ENCODE assay signal across 9 cellular contexts in genomic region chr17:4796550-4796915, GRCh38. TPM values are rescaled to one million over a fixed set of nuclear protein-coding genes. Genes with fewer than 3 reads are reported as not detected.
DNase-seq lines count a peak whose midpoint lies in the region; ATAC-seq and TF ChIP-seq lines count a peak whose summit lies in the region.
"Had no signal": no experiment of that assay in that cellular context is flagged by ENCODE, and none has a peak within 500 bp of the region (broad histone marks: within the 10 kb centered on the region; RNA-seq: fewer than 3 reads in every experiment).

No MANE protein-coding gene starts in this region.

- H3K27ac ChIP-seq in ascending aorta = peak overlapping the region; percentile 67 to 83
- peak overlapping the region; percentile 65 for H3K27ac ChIP-seq in iPS-20b (ENCODE audit: low read length)

- H3K9me3 ChIP-seq in ascending aorta = no peaks in the 10 kb centered on the region
- no peaks in the 10 kb centered on the region for H3K9me3 ChIP-seq in iPS-20b (ENCODE audit: insufficient read depth, low read depth, low read length)

- H3K4me3 ChIP-seq in ascending aorta (peak overlapping the region; percentile 69 to 86), iPS-20b (ENCODE audit: low read length) (peak overlapping the region; percentile 98)

- H3K27me3 ChIP-seq in ascending aorta (no peaks in the 10 kb centered on the region), iPS-20b (ENCODE audit: insufficient read depth, low read length) (peaks cover 12% of the 10 kb centered on the region; the same call in 1 of the 2 replicates)

- no peak for ATAC-seq in GM21737 (IDR thresholded peaks at IDR 0.05; ENCODE audit: unreplicated experiment)
- ATAC-seq in HG02840 (IDR thresholded peaks at IDR 0.05; ENCODE audit: low FRiP score, unreplicated experiment) = no peak

- peaks cover 13 to 22% of the 10 kb centered on the region in 2 donors for H3K36me3 ChIP-seq in ascending aorta
- peaks cover 20% of the 10 kb centered on the region for H3K36me3 ChIP-seq in iPS-20b (ENCODE audit: insufficient read depth, low read depth, low read length)

- intact Hi-C loops in ascending aorta (cut with DNase I) = loop anchor here (2.0 kb wide), 1 partner anchor 66 kb away; the partner anchor contains the start of gene MED11

- H3K9ac ChIP-seq in iPS-20b (ENCODE audit: low read depth, low read length) = peak overlapping the region; percentile 97

- H3K4me1 ChIP-seq in ascending aorta (peaks cover 0 to 9% of the 10 kb centered on the region in 2 donors), iPS-20b (ENCODE audit: insufficient read depth, low read length) (no peaks in the 10 kb centered on the region)

- DNase-seq in NCI-H2196 (lab: John Stamatoyannopoulos, UW; ENCODE audit: unreplicated experiment) = peak; percentile 6
- DNase-seq in NCI-H2196 treated with DMSO at 0.1 percent for 48 hours (lab: John Stamatoyannopoulos, UW; ENCODE audit: unreplicated experiment) = no peak
- DNase-seq in NCI-H510A (lab: John Stamatoyannopoulos, UW) = peak; percentile 29
- no peak for DNase-seq in ascending aorta (ENCODE audit: low spot score in 2 of 2)
- peak; percentile 37 for DNase-seq in stimulated activated CD4-positive, alpha-beta T cell treated with anti-CD3 and anti-CD28 coated beads, Interleukin-12 subunit alpha, Interleukin-12 subunit beta, amount 100 ng/mL, for 4 hours

- no peak for TF ChIP-seq CTCF in ascending aorta (IDR thresholded peaks at IDR 0.05)

RNA-seq across cellular contexts. Expression of gene PSMB6, which starts 0.6 kb away (rescaled TPM):
- total RNA-seq in ascending aorta = 160 TPM

RNA-seq across cellular contexts. Expression of gene GLTPD2, which starts 7.8 kb away (rescaled TPM):
- not detected for total RNA-seq in ascending aorta
- total RNA-seq: dermis microvascular lymphatic vessel endothelial cell had no signal

RNA-seq across cellular contexts. Expression of gene VMO1, which starts 10.4 kb away (rescaled TPM):
- not detected for total RNA-seq in ascending aorta

RNA-seq across cellular contexts. Expression of gene PLD2, which starts 10.4 kb away (rescaled TPM):
- 64.5 TPM for total RNA-seq in ascending aorta

Comparison
In these comparisons a context has a peak if more than half of its experiments do, and no peak if none do; other contexts are left out.
1. DNase-seq: peak in NCI-H2196 (single experiment), NCI-H510A (single experiment) and stimulated activated CD4-positive, alpha-beta T cell treated with anti-CD3 and anti-CD28 coated beads, Interleukin-12 subunit alpha, Interleukin-12 subunit beta, amount 100 ng/mL, for 4 hours (single experiment); none in NCI-H2196 treated with DMSO at 0.1 percent for 48 hours (single experiment) and ascending aorta (0 of 2).